Comparison of ENCODE assay signal across 25 cellular contexts in the genomic region with DNA sequence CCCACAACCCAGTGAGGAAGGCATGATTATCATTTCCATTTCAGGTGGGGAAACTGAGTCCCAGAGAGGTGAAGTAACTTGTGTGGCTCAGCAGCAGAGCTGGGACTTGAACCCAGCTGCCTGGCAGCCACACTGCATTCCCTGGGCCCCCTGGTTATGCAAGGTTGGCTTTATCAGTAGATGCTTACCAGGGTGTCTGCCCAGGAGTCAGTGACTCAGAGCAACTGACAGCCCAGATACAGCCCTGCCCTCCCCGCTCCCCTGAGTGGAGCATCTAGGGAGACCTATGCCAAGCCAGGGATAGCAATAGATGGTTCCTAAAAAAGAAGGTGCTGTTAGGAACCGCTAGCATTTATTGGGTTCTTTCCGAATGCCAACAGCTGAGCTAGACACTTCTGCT. TPM values are rescaled to one million over a fixed set of nuclear protein-coding genes. Genes with fewer than 3 reads are reported as not detected.
"Had no signal": no experiment of that assay in that cellular context is flagged by ENCODE, and none has a peak within 500 bp of the region (broad histone marks: within the 10 kb centered on the region; RNA-seq: fewer than 3 reads in every experiment).

No MANE protein-coding gene starts in this region.

- H3K27ac Mint-ChIP-seq: nephron; stimulated activated memory B cell treated with anti-CD40 and anti-IgM and Interleukin-4, amounts not matched to agents 10 μg/mL and 1 μg/mL and 100 μg/mL, for 72 hours; stimulated activated naive CD8-positive, alpha-beta T cell treated with anti-CD3 and anti-CD28 coated beads, Interleukin-15, Interleukin-2, amounts not matched to agents 100 ng/mL and 50 ng/mL, for 24 hours had no signal

- H3K36me3 ChIP-seq: esophagus muscularis mucosa, gastrocnemius medialis, heart right ventricle, left ventricle myocardium inferior, prostate gland, right lobe of liver, tibial nerve, upper lobe of right lung had no signal

- H3K4me3 Mint-ChIP-seq: nephron; stimulated activated memory B cell treated with anti-CD40 and anti-IgM and Interleukin-4, amounts not matched to agents 10 μg/mL and 1 μg/mL and 100 μg/mL, for 72 hours; stimulated activated naive CD8-positive, alpha-beta T cell treated with anti-CD3 and anti-CD28 coated beads, Interleukin-15, Interleukin-2, amounts not matched to agents 100 ng/mL and 50 ng/mL, for 24 hours had no signal

- H3K9me3 ChIP-seq: esophagus muscularis mucosa, gastrocnemius medialis, left ventricle myocardium inferior, prostate gland, right lobe of liver, testis, upper lobe of right lung had no signal

- DNase-seq: effector memory CD4-positive, alpha-beta T cell; gastrocnemius medialis; heart right ventricle; islet precursor cell; left ventricle myocardium inferior; mesenchymal stem cell; midbrain; occipital lobe; right lobe of liver; stimulated activated CD4-positive, alpha-beta T cell treated with anti-CD3 and anti-CD28 coated beads, Interleukin-15, amount 100 ng/mL, for 24 hours; stimulated activated CD4-positive, alpha-beta T cell treated with anti-CD3 and anti-CD28 coated beads, Interleukin-1b, Interleukin-23, amount 100 ng/mL, for 48 hours; stimulated activated CD4-positive, alpha-beta T cell treated with anti-CD3 and anti-CD28 coated beads, Interleukin-4, amount 100 ng/mL, for 24 hours; testis; upper lobe of right lung had no signal

- H3K4me1 ChIP-seq: esophagus muscularis mucosa, gastrocnemius medialis, heart right ventricle, left ventricle myocardium inferior, prostate gland, right lobe of liver, tibial nerve, upper lobe of right lung had no signal

- H2AFZ ChIP-seq: parathyroid adenoma had no signal

- FAIRE-seq: endometrium had no signal

- H3K79me2 ChIP-seq: parathyroid adenoma had no signal

- H3K27ac ChIP-seq: esophagus muscularis mucosa, gastrocnemius medialis, heart right ventricle, left ventricle myocardium inferior, parathyroid adenoma, prostate gland, right lobe of liver, testis, tibial nerve, upper lobe of right lung had no signal

- H3K27me3 ChIP-seq: right lobe of liver, testis had no signal

- ATAC-seq: gastrocnemius medialis; heart right ventricle; right lobe of liver; stimulated activated memory B cell treated with anti-CD40 and anti-IgM and Interleukin-4, amounts not matched to agents 10 μg/mL and 1 μg/mL and 100 μg/mL, for 72 hours; upper lobe of right lung had no signal

- H3K4me3 ChIP-seq: esophagus muscularis mucosa, gastrocnemius medialis, heart right ventricle, left ventricle myocardium inferior, lung, prostate gland, right lobe of liver, testis, tibial nerve, upper lobe of right lung had no signal

- H3K36me3 Mint-ChIP-seq: stimulated activated memory B cell treated with anti-CD40 and anti-IgM and Interleukin-4, amounts not matched to agents 10 μg/mL and 1 μg/mL and 100 μg/mL, for 72 hours had no signal

RNA-seq across cellular contexts. Expression of a gene that starts 5.9 kb away (rescaled TPM):
- total RNA-seq: fibroblast of villous mesenchyme, gastrocnemius medialis, left ventricle myocardium inferior, upper lobe of right lung had no signal

RNA-seq across cellular contexts. Expression of a gene that starts 51.4 kb away (rescaled TPM):
- total RNA-seq: esophagus muscularis mucosa, fibroblast of villous mesenchyme, gastrocnemius medialis, occipital lobe, renal cortical epithelial cell, tibial nerve had no signal

RNA-seq across cellular contexts. Expression of a gene that starts 55.1 kb away (rescaled TPM):
- total RNA-seq: fibroblast of villous mesenchyme, occipital lobe, renal cortical epithelial cell had no signal
